Comparison of ENCODE assay signal across 18 cellular contexts in genomic region chr3:69786854-69787253, GRCh38. TPM values are rescaled to one million over a fixed set of nuclear protein-coding genes. Genes with fewer than 3 reads are reported as not detected.
DNase-seq lines count a peak whose midpoint lies in the region; FAIRE-seq and TF ChIP-seq lines count a peak whose summit lies in the region.
"Had no signal": no experiment of that assay in that cellular context is flagged by ENCODE, and none has a peak within 500 bp of the region (broad histone marks: within the 10 kb centered on the region; RNA-seq: fewer than 3 reads in every experiment).

No MANE protein-coding gene starts in this region.

- no peaks in the 10 kb centered on the region for H3K36me3 Mint-ChIP-seq in T-helper 2 cell treated with Interferon-gamma antibody and Interleukin-4, amounts not matched to agents 5 μg/mL and 100 μg/mL, for 36 hours (ENCODE audit: low read depth)
- H3K36me3 Mint-ChIP-seq: activated naive CD4-positive, alpha-beta T cell treated with anti-CD3 and anti-CD28 coated beads, Interleukin-2, amount 50 U/mL, for 72 hours had no signal

- no peak for DNase-seq in HTR-8/SVneo (ENCODE audit: insufficient read length, low spot score)
- DNase-seq in breast epithelium (ENCODE audit: low spot score in 2 of 2) = no peak
- no peak for DNase-seq in right atrium auricular region (ENCODE audit: low spot score)
- DNase-seq in sigmoid colon = no peak
- no peak for DNase-seq in T-helper 2 cell treated with Interferon-gamma antibody and Interleukin-4, amounts not matched to agents 5 μg/mL and 100 μg/mL, for 36 hours (ENCODE audit: low spot score)
- DNase-seq in stimulated activated CD4-positive, alpha-beta T cell treated with anti-CD3 and anti-CD28 coated beads, Interleukin-1b, Interleukin-23, amount 100 ng/mL, for 48 hours = no peak
- no peak for DNase-seq in activated CD8-positive, alpha-beta memory T cell treated with anti-CD3 and anti-CD28 coated beads for 24 hours
- no peak for DNase-seq in amniotic stem cell (lab: John Stamatoyannopoulos, UW)
- DNase-seq: DMS53; dorsolateral prefrontal cortex; hypothalamus; NCI-H2081; NCI-H510A treated with DMSO at 0.1 percent for 48 hours; stimulated activated naive CD4-positive, alpha-beta T cell had no signal

- H3K9me3 Mint-ChIP-seq in T-helper 2 cell treated with Interferon-gamma antibody and Interleukin-4, amounts not matched to agents 5 μg/mL and 100 μg/mL, for 36 hours = no peaks in the 10 kb centered on the region

- H3K27me3 ChIP-seq in breast epithelium (no peaks in the 10 kb centered on the region), right atrium auricular region (no peaks in the 10 kb centered on the region), sigmoid colon (no peaks in the 10 kb centered on the region)
- H3K27me3 ChIP-seq: dorsolateral prefrontal cortex had no signal

- no peak for TF ChIP-seq POLR2A in breast epithelium (IDR thresholded peaks at IDR 0.05)
- no peak for TF ChIP-seq POLR2A in sigmoid colon (IDR thresholded peaks at IDR 0.05)

- no peak for TF ChIP-seq CTCF in breast epithelium (IDR thresholded peaks at IDR 0.05)
- no peak for TF ChIP-seq CTCF in right atrium auricular region (IDR thresholded peaks at IDR 0.05)
- TF ChIP-seq CTCF in sigmoid colon (IDR thresholded peaks at IDR 0.05) = no peak

- H3K4me3 ChIP-seq in breast epithelium = no peak overlapping the region
- H3K4me3 ChIP-seq in right atrium auricular region = no peak overlapping the region
- H3K4me3 ChIP-seq in sigmoid colon = no peak overlapping the region
- H3K4me3 ChIP-seq: dorsolateral prefrontal cortex had no signal

- H3K4me3 Mint-ChIP-seq in T-helper 2 cell treated with Interferon-gamma antibody and Interleukin-4, amounts not matched to agents 5 μg/mL and 100 μg/mL, for 36 hours = no peak overlapping the region

- H3K27ac ChIP-seq in breast epithelium (peak overlapping the region; percentile 65), right atrium auricular region (peak overlapping the region; percentile 55 to 74), sigmoid colon (peak overlapping the region; percentile 58 to 86 (median 76))
- H3K27ac ChIP-seq: dorsolateral prefrontal cortex, parathyroid adenoma had no signal

- intact Hi-C loops in breast epithelium (cut with DNase I; ENCODE audit: low total_unique reads) (no loop called here), sigmoid colon (cut with DNase I) (no loop called here)

- H3K36me3 ChIP-seq in breast epithelium (no peaks in the 10 kb centered on the region), right atrium auricular region (no peaks in the 10 kb centered on the region), sigmoid colon (no peaks in the 10 kb centered on the region)

- H3K27ac Mint-ChIP-seq in T-helper 2 cell treated with Interferon-gamma antibody and Interleukin-4, amounts not matched to agents 5 μg/mL and 100 μg/mL, for 36 hours = no peak overlapping the region
- H3K27ac Mint-ChIP-seq: activated naive CD4-positive, alpha-beta T cell treated with anti-CD3 and anti-CD28 coated beads, Interleukin-2, amount 50 U/mL, for 72 hours had no signal

- H3K4me1 ChIP-seq in breast epithelium (no peaks in the 10 kb centered on the region), right atrium auricular region (peaks cover 0 to 63% of the 10 kb centered on the region in 2 donors), sigmoid colon (peaks cover 0 to 75% (median 63%) of the 10 kb centered on the region in 4 donors)

- no peaks in the 10 kb centered on the region for H3K27me3 Mint-ChIP-seq in T-helper 2 cell treated with Interferon-gamma antibody and Interleukin-4, amounts not matched to agents 5 μg/mL and 100 μg/mL, for 36 hours (ENCODE audit: low read depth)

- H3K4me1 Mint-ChIP-seq in T-helper 2 cell treated with Interferon-gamma antibody and Interleukin-4, amounts not matched to agents 5 μg/mL and 100 μg/mL, for 36 hours (ENCODE audit: low read depth) = no peaks in the 10 kb centered on the region

- FAIRE-seq in HTR-8/SVneo (lab: Jason Lieb, UNC) = peak; percentile 65
- FAIRE-seq: bronchial epithelial cell, TTC549 had no signal

- 88 to 91% methylated on average over 4 of the region's 4 CpGs for WGBS in sigmoid colon, 2 donors

- H3K9me3 ChIP-seq in breast epithelium (no peaks in the 10 kb centered on the region), right atrium auricular region (no peaks in the 10 kb centered on the region), sigmoid colon (no peaks in the 10 kb centered on the region)

- TF ChIP-seq EP300 in sigmoid colon (IDR thresholded peaks at IDR 0.05) = no peak

RNA-seq across cellular contexts. Expression of gene MITF, which starts 47.6 kb away (rescaled TPM):
- total RNA-seq in breast epithelium (10 to 100 TPM; 23.3 to 45.8 (median 25.6) TPM), right atrium auricular region (10 to 100 TPM; 47.6 to 68.6 TPM), sigmoid colon (10 to 100 TPM; 65.4 to 73.2 (median 67.1) TPM)
- polyA plus RNA-seq in sigmoid colon = 1 to 10 TPM; 2.1 to 6.0 (median 2.9) TPM
